Comparison of ENCODE assay signal across 9 cellular contexts in genomic region chrX:139203681-139204575, GRCh38.
A peak's percentile ranks its signal among the peaks of the same experiment; 100 is the strongest.
DNase-seq lines count a peak whose midpoint lies in the region; ATAC-seq and TF ChIP-seq lines count a peak whose summit lies in the region.
"Had no signal": no experiment of that assay in that cellular context is flagged by ENCODE, and none has a peak within 500 bp of the region (broad histone marks: within the 10 kb centered on the region; RNA-seq: fewer than 3 reads in every experiment).

No MANE protein-coding gene starts in this region.

- no peaks in the 10 kb centered on the region for H3K4me1 ChIP-seq in mucosa of rectum (ENCODE audit: control insufficient read depth in 2 of 2, insufficient read depth in 2 of 2, low read length in 2 of 2)

- no peak overlapping the region for H3K27ac ChIP-seq in AG04450 (ENCODE audit: low read depth, low read length)
- H3K27ac ChIP-seq in coronary artery, result no peak overlapping the region
- peak overlapping the region in 1 of 2 donors; percentile 5 for H3K27ac ChIP-seq in mucosa of rectum (ENCODE audit: low read depth in 2 of 2, low read length in 2 of 2)

- no peak for TF ChIP-seq CTCF in AG04450 (IDR thresholded peaks at IDR 0.05; ENCODE audit: low read depth, low read length)
- no peak for TF ChIP-seq CTCF in coronary artery (IDR thresholded peaks at IDR 0.05)

- ATAC-seq in GM21381 (IDR thresholded peaks at IDR 0.05; ENCODE audit: unreplicated experiment), result no peak
- ATAC-seq: HCT116 had no signal

- H3K36me3 ChIP-seq in mucosa of rectum (ENCODE audit: control insufficient read depth in 2 of 2, insufficient read depth in 2 of 2, low read length in 2 of 2), result no peaks in the 10 kb centered on the region

- H3K9me3 ChIP-seq in AG04450 (ENCODE audit: control insufficient read depth, insufficient read depth, low read length) (no peaks in the 10 kb centered on the region; the same call in 1 of the 2 replicates), mucosa of rectum (ENCODE audit: control insufficient read depth in 2 of 2, low read length in 2 of 2) (no peaks in the 10 kb centered on the region)

- CTCF ChIA-PET in AG04450 (lab: Charles Lee), result no interaction called here

- DNase-seq in AG04450 (ENCODE audit: low read depth, low spot score) (no peak), HK-2 (ENCODE audit: unreplicated experiment) (peak; percentile 3), coronary artery (ENCODE audit: low spot score) (no peak), NCI-H524 treated with DMSO at 0.1 percent for 48 hours (lab: John Stamatoyannopoulos, UW) (no peak), T-helper 9 cell (no peak), HT-29 (ENCODE audit: low spot score) (no peak)

- H3K9ac ChIP-seq in mucosa of rectum (ENCODE audit: low read depth in 1 of 2, low read length in 2 of 2), result peak overlapping the region in 1 of 2 donors; percentile 43

- POLR2A ChIA-PET in AG04450 (lab: Yijun Ruan, JAX), result no interaction called here

- H3K4me3 ChIP-seq in AG04450 (ENCODE audit: low read depth, low read length) (peak overlapping the region; percentile 38), coronary artery (peak overlapping the region; percentile 69), mucosa of rectum (ENCODE audit: low read length in 2 of 2) (peak overlapping the region; percentile 44 to 50)

- H3K27me3 ChIP-seq in AG04450 (ENCODE audit: control insufficient read depth, insufficient read depth, low read length) (peaks cover 6% of the 10 kb centered on the region), mucosa of rectum (ENCODE audit: control insufficient read depth in 2 of 2, insufficient read depth in 2 of 2, low read length in 2 of 2) (peaks cover 13 to 25% of the 10 kb centered on the region in 2 donors)
